1 cellular context compared by ENCODE assay signal in the genomic region with DNA sequence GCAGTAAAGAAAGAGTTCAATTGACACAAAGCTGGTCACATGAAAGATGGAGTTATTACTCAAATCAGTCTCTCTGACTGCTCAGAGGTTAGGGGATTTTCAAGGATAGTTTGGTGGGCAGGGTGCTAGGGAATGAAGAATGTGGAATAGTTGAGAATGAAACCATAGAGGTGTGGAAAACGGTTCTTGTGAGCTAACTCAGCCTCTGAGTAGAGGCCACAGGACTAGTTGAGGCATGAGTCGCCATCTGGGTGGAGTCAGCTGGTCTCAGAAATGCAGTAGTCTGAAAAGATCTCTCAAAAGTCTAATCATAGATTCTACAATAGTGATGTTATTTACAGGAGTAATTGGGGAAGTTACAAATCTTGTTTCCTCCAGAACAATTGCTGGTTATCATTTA.
TF ChIP-seq lines count a peak whose summit lies in the region.

No MANE protein-coding gene starts in this region.

TF ChIP-seq in GM12878, 131 proteins besides CTCF, POLR2A, EP300 and RAD21 (continued from another document):
- TF ChIP-seq SMC3 (IDR thresholded peaks at IDR 0.05; ENCODE audit: borderline replicate concordance, low read length): no peak
- TF ChIP-seq ATF2 (IDR thresholded peaks at IDR 0.05; ENCODE audit: low read length): no peak
- no peak for TF ChIP-seq HSF1 (IDR thresholded peaks at IDR 0.05; ENCODE audit: low read depth, low read length)
- TF ChIP-seq IKZF1 (conservative IDR thresholded peaks at IDR 0.05): 0 out of 2 replicates have a peak, but pooled peaks have one; percentile 15
- peak; percentile 41 to 49; a peak in 2 of 4 replicates for TF ChIP-seq IKZF2 (IDR thresholded peaks at IDR 0.05)
- TF ChIP-seq CREM (IDR thresholded peaks at IDR 0.05; ENCODE audit: low read depth): no peak
- no peak for TF ChIP-seq RCOR1 (conservative IDR thresholded peaks at IDR 0.05; ENCODE audit: low read depth, low read length)
- no peak for TF ChIP-seq FOXM1 (IDR thresholded peaks at IDR 0.05; ENCODE audit: low read depth, low read length)
- TF ChIP-seq TAF1 (IDR thresholded peaks at IDR 0.05; ENCODE audit: borderline replicate concordance, low read depth, low read length): no peak
- no peak for TF ChIP-seq YY1 (IDR thresholded peaks at IDR 0.05; ENCODE audit: low read depth, low read length)
- no peak for TF ChIP-seq MYB (IDR thresholded peaks at IDR 0.05; ENCODE audit: borderline replicate concordance, low read depth, low read length)
- TF ChIP-seq MEF2A (IDR thresholded peaks at IDR 0.05; ENCODE audit: insufficient read depth, low read depth, low read length): no peak
- TF ChIP-seq, protein P1, sequence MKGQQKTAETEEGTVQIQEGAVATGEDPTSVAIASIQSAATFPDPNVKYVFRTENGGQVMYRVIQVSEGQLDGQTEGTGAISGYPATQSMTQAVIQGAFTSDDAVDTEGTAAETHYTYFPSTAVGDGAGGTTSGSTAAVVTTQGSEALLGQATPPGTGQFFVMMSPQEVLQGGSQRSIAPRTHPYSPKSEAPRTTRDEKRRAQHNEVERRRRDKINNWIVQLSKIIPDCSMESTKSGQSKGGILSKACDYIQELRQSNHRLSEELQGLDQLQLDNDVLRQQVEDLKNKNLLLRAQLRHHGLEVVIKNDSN (IDR thresholded peaks at IDR 0.05; ENCODE audit: borderline replicate concordance, extremely low read length, insufficient read depth, low read depth, low read length): no peak
- TF ChIP-seq, protein P2, sequence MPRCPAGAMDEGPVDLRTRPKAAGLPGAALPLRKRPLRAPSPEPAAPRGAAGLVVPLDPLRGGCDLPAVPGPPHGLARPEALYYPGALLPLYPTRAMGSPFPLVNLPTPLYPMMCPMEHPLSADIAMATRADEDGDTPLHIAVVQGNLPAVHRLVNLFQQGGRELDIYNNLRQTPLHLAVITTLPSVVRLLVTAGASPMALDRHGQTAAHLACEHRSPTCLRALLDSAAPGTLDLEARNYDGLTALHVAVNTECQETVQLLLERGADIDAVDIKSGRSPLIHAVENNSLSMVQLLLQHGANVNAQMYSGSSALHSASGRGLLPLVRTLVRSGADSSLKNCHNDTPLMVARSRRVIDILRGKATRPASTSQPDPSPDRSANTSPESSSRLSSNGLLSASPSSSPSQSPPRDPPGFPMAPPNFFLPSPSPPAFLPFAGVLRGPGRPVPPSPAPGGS (IDR thresholded peaks at IDR 0.05; ENCODE audit: borderline replicate concordance, insufficient read depth, low read depth, low read length, poor library complexity, severe bottlenecking): no peak
- TF ChIP-seq MTA2 (IDR thresholded peaks at IDR 0.05; ENCODE audit: low read depth): peak; percentile 11; the same call in 1 of the 2 replicates
- TF ChIP-seq SMARCA5 (IDR thresholded peaks at IDR 0.05): no peak
- TF ChIP-seq SPI1 (IDR thresholded peaks at IDR 0.05; ENCODE audit: borderline replicate concordance, insufficient read depth, low read depth, low read length): no peak
- no peak for TF ChIP-seq CHD1 (IDR thresholded peaks at IDR 0.05; ENCODE audit: low read depth, low read length)
TF ChIP-seq in GM12878: peak in this region for 3.
